Comparison of ENCODE assay signal across 15 cellular contexts in the genomic region with DNA sequence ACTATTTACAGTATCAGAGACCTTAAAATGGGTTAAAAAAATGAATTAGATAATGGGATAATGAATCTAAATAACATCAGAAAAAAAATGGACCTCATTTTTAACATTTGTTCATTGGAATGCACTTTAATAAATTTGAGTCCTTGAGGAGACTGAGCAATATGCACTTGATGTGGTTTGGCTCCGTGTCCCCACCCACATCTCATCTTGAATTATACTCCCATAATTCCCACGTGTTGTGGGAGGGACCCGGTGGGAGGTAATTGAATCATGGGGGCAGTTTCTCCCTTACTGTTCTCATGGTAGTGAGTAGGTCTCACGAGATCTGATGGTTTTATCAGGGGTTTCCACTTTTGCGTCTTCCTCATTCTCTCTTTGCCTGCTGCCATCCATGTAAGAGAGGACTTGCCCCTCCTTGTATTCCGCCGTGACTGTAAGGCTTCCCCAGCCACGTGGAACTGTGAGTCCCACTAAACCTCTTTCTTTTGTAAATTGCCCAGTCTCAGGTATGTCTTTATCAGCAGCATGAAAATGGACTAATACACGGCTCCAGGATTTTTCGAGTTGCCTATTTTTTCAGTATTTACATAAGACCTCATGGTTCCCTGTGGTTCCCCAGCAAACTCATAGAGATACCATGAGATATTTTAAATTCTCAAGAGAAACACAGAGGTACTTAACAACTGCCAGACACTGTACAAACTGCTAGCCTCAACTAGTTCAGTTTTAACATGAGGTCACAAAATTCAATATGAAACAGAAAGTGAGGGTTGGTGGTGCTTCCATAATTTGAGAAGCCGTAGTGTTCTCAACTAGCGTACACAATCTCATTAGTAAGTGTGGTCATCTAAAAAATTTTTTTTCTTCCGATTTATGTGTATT.
DNase-seq lines count a peak whose midpoint lies in the region; ATAC-seq and FAIRE-seq lines count a peak whose summit lies in the region.
"Had no signal": no experiment of that assay in that cellular context is flagged by ENCODE, and none has a peak within 500 bp of the region (broad histone marks: within the 10 kb centered on the region; RNA-seq: fewer than 3 reads in every experiment).

No MANE protein-coding gene starts in this region.

- peak overlapping the region in 4 of 8 donors; percentile 24 to 86 (median 50) for H3K4me3 Mint-ChIP-seq in naive B cell
- H3K4me3 Mint-ChIP-seq: naive thymus-derived CD8-positive, alpha-beta T cell had no signal

- FAIRE-seq in RCC 7860 (lab: Jason Lieb, UNC): peak; percentile 21

- H3K4me1 Mint-ChIP-seq in naive B cell: peaks cover 0 to 11% (median 5%) of the 10 kb centered on the region in 3 donors

- H3K27ac Mint-ChIP-seq in naive B cell: peak overlapping the region in 1 of 6 donors; percentile 69
- H3K27ac Mint-ChIP-seq: naive thymus-derived CD8-positive, alpha-beta T cell had no signal

- no peaks in the 10 kb centered on the region for H3K9me3 Mint-ChIP-seq in naive B cell

- DNase-seq in RCC 7860 (ENCODE audit: low spot score): no peak
- no peak for DNase-seq in naive B cell
- DNase-seq in posterior vena cava (ENCODE audit: low spot score): no peak
- no peak for DNase-seq in NCI-H1105 treated with DMSO at 0.1 percent for 48 hours (lab: John Stamatoyannopoulos, UW)
- DNase-seq in SKM-1 treated with dmso at 0.1 percent for 144 hours (lab: John Stamatoyannopoulos, UW; ENCODE audit: unreplicated experiment): no peak
- DNase-seq: activated gamma-delta T cell; left colon; naive thymus-derived CD8-positive, alpha-beta T cell; NCI-H446 treated with DMSO at 0.1 percent for 48 hours; RPMI8226; stimulated activated CD4-positive, alpha-beta T cell treated with anti-CD3 and anti-CD28 coated beads, Interleukin-4, amount 100 ng/mL, for 24 hours; stimulated activated naive CD4-positive, alpha-beta T cell treated with Interleukin-2 at 50 U/mL for 16 hours had no signal

- peaks cover 4 to 9% of the 10 kb centered on the region in 2 donors for H3K36me3 Mint-ChIP-seq in naive B cell
- H3K36me3 Mint-ChIP-seq: naive thymus-derived CD8-positive, alpha-beta T cell had no signal

- intact Hi-C loops in posterior vena cava (cut with DNase I): no loop called here

- peaks cover 0 to 13% (median 7%) of the 10 kb centered on the region in 3 donors for H3K27me3 Mint-ChIP-seq in naive B cell

- ATAC-seq in GM18858 (IDR thresholded peaks at IDR 0.05; ENCODE audit: unreplicated experiment) (peak; percentile 46), HG02852 (IDR thresholded peaks at IDR 0.05; ENCODE audit: unreplicated experiment) (peak; percentile 84), naive B cell (ENCODE audit: low read depth in 2 of 2) (peak; percentile 25 to 61), HG02763 (IDR thresholded peaks at IDR 0.05; ENCODE audit: unreplicated experiment) (no peak)
- ATAC-seq: left colon; naive thymus-derived CD8-positive, alpha-beta T cell had no signal
